ENCODE assay signal across 1 cellular context in the genomic region with DNA sequence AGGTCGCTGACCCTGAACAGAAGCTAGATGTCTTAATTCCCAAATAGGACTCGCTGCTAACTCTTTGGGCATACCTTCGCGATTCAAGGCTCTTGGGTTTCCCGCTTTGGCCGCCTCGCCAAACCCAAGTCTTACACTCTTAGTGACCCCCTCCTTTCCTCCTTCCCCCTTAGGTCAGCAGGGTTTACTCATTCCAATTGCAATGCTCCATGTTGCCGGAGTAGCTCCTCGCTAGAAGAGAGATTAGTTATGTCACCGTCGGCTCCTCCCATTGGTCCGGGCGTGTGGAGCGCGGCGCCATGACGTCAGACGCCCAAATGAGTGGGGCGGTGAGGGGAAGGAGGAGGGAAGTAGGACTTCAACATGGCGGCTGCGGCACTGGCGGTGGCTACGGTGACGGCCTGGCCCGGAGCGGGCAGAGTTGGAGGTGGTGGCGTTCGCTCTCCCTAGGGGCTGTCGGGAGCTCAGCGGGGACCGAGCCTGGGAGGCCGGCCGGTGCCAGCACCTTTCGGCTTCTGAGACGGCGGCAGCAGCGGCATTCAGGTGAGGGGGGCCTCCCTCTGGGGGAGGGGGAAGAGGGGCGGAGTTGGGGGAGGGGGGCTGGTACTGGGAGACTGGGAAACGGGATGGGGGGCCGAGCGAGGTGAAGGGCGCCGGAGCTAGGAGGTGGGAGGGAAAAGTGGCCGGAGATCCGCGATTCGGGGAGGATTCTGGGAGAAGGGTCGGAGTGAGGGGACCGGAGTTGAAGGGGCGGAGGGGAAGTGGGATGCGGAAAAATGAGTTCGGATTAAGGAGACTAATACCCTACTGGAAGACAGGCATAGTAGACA.
TF ChIP-seq lines count a peak whose summit lies in the region.

A gene (plus strand): TSS at position 346 of the 830 bp plus-strand sequence. CDS start 41,872 bp downstream, outside the sequence.

TF ChIP-seq in K562, 482 proteins besides CTCF, POLR2A, EP300 and RAD21 (continued from another document):
- TF ChIP-seq, protein P1, sequence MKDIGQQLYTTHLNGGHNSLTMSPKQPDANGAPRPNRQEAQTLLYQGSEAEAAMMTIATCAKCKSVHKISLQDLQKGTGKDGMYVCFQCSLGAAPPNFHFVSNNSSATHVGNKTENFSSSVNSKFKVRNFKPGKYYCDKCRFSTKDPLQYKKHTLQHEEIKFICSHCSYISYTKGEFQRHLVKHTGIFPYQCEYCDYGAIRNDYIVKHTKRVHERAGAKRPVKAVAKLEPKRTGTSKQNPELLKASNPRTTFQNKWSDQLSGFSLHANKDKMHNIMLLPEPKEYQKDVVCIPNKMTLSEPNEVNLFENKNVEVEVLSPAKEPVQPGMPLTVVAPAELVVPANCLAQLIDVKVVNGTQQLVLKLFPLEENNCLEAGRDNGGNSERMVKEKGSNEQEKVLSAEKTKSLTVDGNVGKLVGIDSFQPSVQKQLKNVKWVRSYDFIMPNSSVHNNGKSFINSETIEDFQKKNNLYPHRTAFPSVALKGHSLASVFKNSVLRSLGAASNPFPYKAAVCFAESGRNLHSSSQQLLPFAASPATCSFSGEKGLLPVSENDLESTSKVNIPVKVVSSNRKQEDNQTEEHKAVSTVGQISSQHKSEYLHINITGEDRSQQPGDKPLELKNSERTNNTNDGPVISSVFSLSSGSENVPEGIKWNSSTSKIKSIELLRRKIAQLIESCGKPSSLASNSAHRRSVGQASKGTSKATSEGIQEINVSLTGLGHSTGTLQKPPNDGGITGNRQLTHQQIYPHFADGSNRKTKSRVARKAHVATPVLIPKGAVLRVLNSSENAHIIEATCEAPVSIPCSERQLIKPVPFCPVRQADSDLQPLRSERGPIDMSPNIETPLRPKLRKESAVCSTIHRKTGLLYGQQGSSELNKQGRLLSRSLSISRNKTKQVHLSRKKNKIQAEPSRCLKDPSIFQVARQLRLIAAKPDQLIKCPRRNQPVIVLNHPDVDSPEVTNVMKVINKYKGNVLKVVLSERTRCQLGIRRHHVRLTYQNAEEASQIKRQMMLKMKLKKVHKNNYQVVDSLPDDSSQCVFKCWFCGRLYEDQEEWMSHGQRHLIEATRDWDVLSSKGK (CRISPR knock-in tag; IDR thresholded peaks at IDR 0.05), result no peak
- TF ChIP-seq STAG1 (CRISPR knock-in tag; IDR thresholded peaks at IDR 0.05; ENCODE audit: borderline replicate concordance), result no peak
- 0 out of 2 replicates have a peak, but pooled peaks have one; percentile 10 for TF ChIP-seq CHD2 (IDR thresholded peaks at IDR 0.05; ENCODE audit: low read depth, low read length)
- TF ChIP-seq MTF1 (CRISPR knock-in tag; IDR thresholded peaks at IDR 0.05; ENCODE audit: borderline replicate concordance), result no peak
- no peak for TF ChIP-seq ETV1 (tag; conservative IDR thresholded peaks at IDR 0.05; ENCODE audit: low read depth)
- TF ChIP-seq ZFP36 (IDR thresholded peaks at IDR 0.05; ENCODE audit: low read depth, low read length, partially characterized antibody), result no peak
- no peak for TF ChIP-seq HIVEP1 (CRISPR knock-in tag; IDR thresholded peaks at IDR 0.05)
- TF ChIP-seq NR2C2 (CRISPR knock-in tag; IDR thresholded peaks at IDR 0.05), result no peak
- TF ChIP-seq NR2C2 (tag; IDR thresholded peaks at IDR 0.05), result peak; percentile 76; the same call in 1 of the 2 replicates
- peak; percentile 81; the same call in 1 of the 2 replicates for TF ChIP-seq SP1 (CRISPR knock-in tag; IDR thresholded peaks at IDR 0.05)
- no peak for TF ChIP-seq CHCHD3 (CRISPR knock-in tag; IDR thresholded peaks at IDR 0.05)
- 0 out of 2 replicates have a peak, but pooled peaks have one; percentile 20 for TF ChIP-seq NCOA1 (IDR thresholded peaks at IDR 0.05; ENCODE audit: low read depth)
- TF ChIP-seq NR1H2 (CRISPR knock-in tag; IDR thresholded peaks at IDR 0.05), result 0 out of 2 replicates have a peak, but pooled peaks have one; percentile 32
- no peak for TF ChIP-seq CREBBP (IDR thresholded peaks at IDR 0.05; ENCODE audit: low read depth, low read length)
- TF ChIP-seq JUNB (CRISPR knock-in tag; conservative IDR thresholded peaks at IDR 0.05), result peak; percentile 51; the same call in 1 of the 2 replicates
- no peak for TF ChIP-seq ZNF140 (CRISPR knock-in tag; IDR thresholded peaks at IDR 0.05)
- peak; percentile 71; the same call in 1 of the 2 replicates for TF ChIP-seq SPI1 (IDR thresholded peaks at IDR 0.05; ENCODE audit: borderline replicate concordance, low read depth, low read length)
- no peak for TF ChIP-seq NEUROD1 (IDR thresholded peaks at IDR 0.05; ENCODE audit: borderline replicate concordance, low read depth, low read length, partially characterized antibody)
- TF ChIP-seq NONO (IDR thresholded peaks at IDR 0.05; ENCODE audit: low read depth in 2 of 2, low read length in 1 of 2), result peak in 1 of 2 experiments; percentile 31; a peak in 1 of 4 replicates
- TF ChIP-seq, protein P2, sequence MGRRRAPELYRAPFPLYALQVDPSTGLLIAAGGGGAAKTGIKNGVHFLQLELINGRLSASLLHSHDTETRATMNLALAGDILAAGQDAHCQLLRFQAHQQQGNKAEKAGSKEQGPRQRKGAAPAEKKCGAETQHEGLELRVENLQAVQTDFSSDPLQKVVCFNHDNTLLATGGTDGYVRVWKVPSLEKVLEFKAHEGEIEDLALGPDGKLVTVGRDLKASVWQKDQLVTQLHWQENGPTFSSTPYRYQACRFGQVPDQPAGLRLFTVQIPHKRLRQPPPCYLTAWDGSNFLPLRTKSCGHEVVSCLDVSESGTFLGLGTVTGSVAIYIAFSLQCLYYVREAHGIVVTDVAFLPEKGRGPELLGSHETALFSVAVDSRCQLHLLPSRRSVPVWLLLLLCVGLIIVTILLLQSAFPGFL (CRISPR knock-in tag; IDR thresholded peaks at IDR 0.05), result peak; percentile 90; the same call in 1 of the 2 replicates
- TF ChIP-seq RBM39 (optimal IDR thresholded peaks at IDR 0.05; ENCODE audit: low read depth, low read length), result no peak
- TF ChIP-seq ZNF764 (CRISPR knock-in tag; IDR thresholded peaks at IDR 0.05; ENCODE audit: low read depth), result no peak
- 0 out of 4 replicates have a peak, but pooled peaks of 1 of the 2 experiments have one; percentile 11 for TF ChIP-seq ETV6 (IDR thresholded peaks at IDR 0.05; ENCODE audit: borderline replicate concordance in 1 of 2, low read depth in 2 of 2, low read length in 1 of 2)
- no peak for TF ChIP-seq ETV6 (CRISPR knock-in tag; IDR thresholded peaks at IDR 0.05; ENCODE audit: borderline replicate concordance)
- TF ChIP-seq KDM1A (IDR thresholded peaks at IDR 0.05), result peak in 1 of 2 experiments; percentile 84; a peak in 1 of 4 replicates
- TF ChIP-seq KDM2B (CRISPR knock-in tag; IDR thresholded peaks at IDR 0.05), result no peak
- no peak for TF ChIP-seq RFX1 (IDR thresholded peaks at IDR 0.05)
- TF ChIP-seq, protein P3, sequence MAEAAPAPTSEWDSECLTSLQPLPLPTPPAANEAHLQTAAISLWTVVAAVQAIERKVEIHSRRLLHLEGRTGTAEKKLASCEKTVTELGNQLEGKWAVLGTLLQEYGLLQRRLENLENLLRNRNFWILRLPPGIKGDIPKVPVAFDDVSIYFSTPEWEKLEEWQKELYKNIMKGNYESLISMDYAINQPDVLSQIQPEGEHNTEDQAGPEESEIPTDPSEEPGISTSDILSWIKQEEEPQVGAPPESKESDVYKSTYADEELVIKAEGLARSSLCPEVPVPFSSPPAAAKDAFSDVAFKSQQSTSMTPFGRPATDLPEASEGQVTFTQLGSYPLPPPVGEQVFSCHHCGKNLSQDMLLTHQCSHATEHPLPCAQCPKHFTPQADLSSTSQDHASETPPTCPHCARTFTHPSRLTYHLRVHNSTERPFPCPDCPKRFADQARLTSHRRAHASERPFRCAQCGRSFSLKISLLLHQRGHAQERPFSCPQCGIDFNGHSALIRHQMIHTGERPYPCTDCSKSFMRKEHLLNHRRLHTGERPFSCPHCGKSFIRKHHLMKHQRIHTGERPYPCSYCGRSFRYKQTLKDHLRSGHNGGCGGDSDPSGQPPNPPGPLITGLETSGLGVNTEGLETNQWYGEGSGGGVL (CRISPR knock-in tag; IDR thresholded peaks at IDR 0.05), result no peak
- TF ChIP-seq EHMT2 (IDR thresholded peaks at IDR 0.05), result no peak
- TF ChIP-seq NFIC (IDR thresholded peaks at IDR 0.05), result peak; percentile 17; the same call in 1 of the 2 replicates
- TF ChIP-seq PURB (CRISPR knock-in tag; IDR thresholded peaks at IDR 0.05; ENCODE audit: low read depth), result no peak
- no peak for TF ChIP-seq TCF3 (CRISPR knock-in tag; IDR thresholded peaks at IDR 0.05)
- TF ChIP-seq HNRNPLL (IDR thresholded peaks at IDR 0.05; ENCODE audit: low read depth, low read length, poor library complexity, severe bottlenecking), result peak; percentile 98
- TF ChIP-seq MEIS2 (IDR thresholded peaks at IDR 0.05; ENCODE audit: partially characterized antibody), result peak; percentile 32
- TF ChIP-seq ADNP (tag; IDR thresholded peaks at IDR 0.05), result no peak
